In the genomic region with DNA sequence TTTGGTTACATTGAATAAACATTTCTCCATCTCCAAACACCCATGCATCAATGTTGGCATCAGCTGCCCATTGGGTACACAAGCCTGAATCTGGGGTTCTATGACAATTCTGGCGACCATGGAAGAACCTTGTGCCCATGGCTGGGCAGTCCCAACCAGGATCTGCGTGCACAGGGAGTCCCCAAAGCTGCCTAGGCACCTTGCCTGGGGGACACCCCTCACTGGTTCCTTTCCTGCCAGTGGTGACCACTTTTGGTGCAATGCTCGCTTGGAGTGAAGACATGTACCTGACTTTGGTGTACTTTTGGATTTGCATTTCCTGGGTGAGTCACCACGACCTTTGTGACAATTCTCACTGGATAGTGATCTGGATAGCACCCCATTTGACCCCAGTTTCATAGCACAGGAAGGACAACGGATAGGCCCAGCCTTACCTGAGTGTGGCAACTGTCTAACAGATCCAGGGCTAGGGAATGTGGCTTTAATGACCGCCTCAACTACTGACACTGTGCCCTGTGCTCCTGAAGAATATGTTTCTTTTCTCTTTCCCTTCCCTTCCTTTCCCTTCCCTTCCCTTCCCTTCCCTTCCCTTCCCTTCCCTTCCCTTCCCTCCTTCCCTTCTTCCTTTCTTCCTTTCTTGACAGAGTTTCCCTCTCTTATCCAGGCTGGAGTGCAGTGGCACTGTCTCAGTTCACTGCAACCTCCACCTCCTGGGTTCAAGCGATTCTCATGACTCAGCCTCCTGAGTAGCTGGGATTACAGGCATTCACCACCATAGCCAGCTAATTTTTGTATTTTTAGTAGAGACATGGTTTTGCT, we compare ENCODE assay signal across 19 cellular contexts. TPM values are rescaled to one million over a fixed set of nuclear protein-coding genes. Genes with fewer than 3 reads are reported as not detected.
"Had no signal": no experiment of that assay in that cellular context is flagged by ENCODE, and none has a peak within 500 bp of the region (broad histone marks: within the 10 kb centered on the region; RNA-seq: fewer than 3 reads in every experiment).

No MANE protein-coding gene starts in this region.

- H3K4me1 ChIP-seq: adrenal gland, colonic mucosa, lower lobe of right lung, tibial nerve, vagina had no signal

- H3K36me3 Mint-ChIP-seq: naive thymus-derived CD4-positive, alpha-beta T cell had no signal

- H3K27ac Mint-ChIP-seq: activated B cell treated with CpG ODN at 0.5 μM for 24 hours; activated T-cell treated with anti-CD3 and anti-CD28 coated beads, Interleukin-2, amount 50 U/mL, for 72 hours; naive thymus-derived CD4-positive, alpha-beta T cell; T-helper 1 cell treated with Interleukin-12 subunit alpha and Interleukin-12 subunit beta and Interleukin-4 antibody, amounts not matched to agents 30 μg/mL and 1 μg/mL, for 36 hours had no signal

- H3K4me3 Mint-ChIP-seq: activated B cell treated with CpG ODN at 0.5 μM for 24 hours; activated T-cell treated with anti-CD3 and anti-CD28 coated beads, Interleukin-2, amount 50 U/mL, for 72 hours; naive thymus-derived CD4-positive, alpha-beta T cell; T-helper 1 cell treated with Interleukin-12 subunit alpha and Interleukin-12 subunit beta and Interleukin-4 antibody, amounts not matched to agents 30 μg/mL and 1 μg/mL, for 36 hours had no signal

- ATAC-seq: activated T-cell treated with anti-CD3 and anti-CD28 coated beads, Interleukin-2, amount 50 U/mL, for 72 hours; lower lobe of right lung; naive thymus-derived CD4-positive, alpha-beta T cell had no signal

- H3K27me3 ChIP-seq: colonic mucosa, vagina had no signal

- DNase-seq: activated B cell treated with CpG ODN at 0.5 μM for 24 hours; activated CD4-positive, alpha-beta T cell treated with anti-CD3 and anti-CD28 coated beads, Interleukin-2, amount 50 U/mL, for 4 hours; activated naive CD4-positive, alpha-beta T cell; activated T-cell treated with anti-CD3 and anti-CD28 coated beads, Interleukin-2, amount 50 U/mL, for 72 hours; adrenal gland; caudate nucleus; colonic mucosa; effector CD8-positive, alpha-beta T cell; hippocampal formation; kidney glomerular epithelial cell; lower lobe of right lung; naive thymus-derived CD4-positive, alpha-beta T cell; posterior cingulate gyrus had no signal

- H3K4me3 ChIP-seq: adrenal gland, colonic mucosa, lower lobe of right lung, skin epidermis, tibial nerve, vagina had no signal

- H3K9me3 Mint-ChIP-seq: activated B cell treated with CpG ODN at 0.5 μM for 24 hours; activated T-cell treated with anti-CD3 and anti-CD28 coated beads, Interleukin-2, amount 50 U/mL, for 72 hours; naive thymus-derived CD4-positive, alpha-beta T cell; T-helper 1 cell treated with Interleukin-12 subunit alpha and Interleukin-12 subunit beta and Interleukin-4 antibody, amounts not matched to agents 30 μg/mL and 1 μg/mL, for 36 hours had no signal

- H3K27ac ChIP-seq: adrenal gland, colonic mucosa, lower lobe of right lung, neutrophil, tibial nerve, vagina had no signal

- H3K36me3 ChIP-seq: adrenal gland, colonic mucosa, lower lobe of right lung, neutrophil, tibial nerve, vagina had no signal

- H3K9me3 ChIP-seq: adrenal gland, colonic mucosa, lower lobe of right lung, neutrophil, tibial nerve, vagina had no signal

RNA-seq across cellular contexts. Expression of gene SPINT3, which starts 7.1 kb away (rescaled TPM):
- total RNA-seq: activated B cell treated with CpG ODN at 0.5 μM for 24 hours; activated T-cell treated with anti-CD3 and anti-CD28 coated beads, Interleukin-2, amount 50 U/mL, for 72 hours; adrenal gland; colonic mucosa; glomerular endothelial cell; lower lobe of right lung; naive thymus-derived CD4-positive, alpha-beta T cell; tibial nerve; vagina had no signal
- polyA plus RNA-seq: adrenal gland; naive thymus-derived CD4-positive, alpha-beta T cell had no signal

RNA-seq across cellular contexts. Expression of gene WFDC6, which starts 31.0 kb away (rescaled TPM):
- total RNA-seq: activated B cell treated with CpG ODN at 0.5 μM for 24 hours; activated T-cell treated with anti-CD3 and anti-CD28 coated beads, Interleukin-2, amount 50 U/mL, for 72 hours; adrenal gland; colonic mucosa; glomerular endothelial cell; lower lobe of right lung; naive thymus-derived CD4-positive, alpha-beta T cell; tibial nerve; vagina had no signal
- polyA plus RNA-seq: adrenal gland; naive thymus-derived CD4-positive, alpha-beta T cell had no signal

RNA-seq across cellular contexts. Expression of gene WFDC2, which starts 38.7 kb away (rescaled TPM):
- total RNA-seq: glomerular endothelial cell had no signal
- polyA plus RNA-seq: naive thymus-derived CD4-positive, alpha-beta T cell had no signal

RNA-seq across cellular contexts. Expression of gene EPPIN, which starts 38.9 kb away (rescaled TPM):
- total RNA-seq: activated B cell treated with CpG ODN at 0.5 μM for 24 hours; activated T-cell treated with anti-CD3 and anti-CD28 coated beads, Interleukin-2, amount 50 U/mL, for 72 hours; adrenal gland; colonic mucosa; glomerular endothelial cell; naive thymus-derived CD4-positive, alpha-beta T cell; tibial nerve; vagina had no signal
- polyA plus RNA-seq: adrenal gland; naive thymus-derived CD4-positive, alpha-beta T cell had no signal
